ENCODE assay signal across 20 cellular contexts in the genomic region with DNA sequence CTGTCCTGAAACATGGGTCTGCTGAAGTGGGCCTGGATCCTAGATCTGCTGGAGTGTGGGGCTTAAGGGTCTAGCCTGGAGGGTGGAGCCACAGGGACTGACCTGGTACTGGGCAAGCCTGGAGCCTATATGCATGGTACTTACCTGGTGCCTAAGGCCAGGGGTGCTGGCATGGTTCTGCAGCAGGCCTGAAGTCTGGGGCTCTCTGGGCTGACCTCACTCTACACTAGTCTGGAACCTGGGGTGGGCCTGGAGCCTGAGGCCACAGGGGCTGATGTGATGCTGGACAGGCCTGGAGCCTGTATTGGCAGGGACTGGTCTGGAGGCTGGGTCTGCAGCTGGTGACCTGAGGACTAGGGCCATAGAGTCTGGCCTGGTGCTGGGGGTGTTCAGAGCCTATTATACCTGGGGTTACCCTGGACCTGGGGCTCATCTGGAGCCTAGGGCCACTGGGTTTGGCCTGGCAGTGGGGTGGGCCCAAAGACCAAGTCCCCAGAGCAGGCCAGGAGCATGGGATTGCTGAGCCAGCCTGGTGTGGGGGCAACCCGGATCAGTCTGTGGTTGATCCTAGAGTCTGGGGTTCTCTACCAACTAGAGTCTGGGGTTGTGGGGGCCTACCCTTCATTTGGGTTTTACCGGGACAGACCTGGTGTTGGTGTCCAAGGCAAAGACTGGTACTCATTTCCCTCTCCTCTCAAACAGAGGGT.
"Had no signal": no experiment of that assay in that cellular context is flagged by ENCODE, and none has a peak within 500 bp of the region (broad histone marks: within the 10 kb centered on the region; RNA-seq: fewer than 3 reads in every experiment).

No MANE protein-coding gene starts in this region.

- H3K27me3 ChIP-seq: cardiac muscle cell, heart right ventricle, neutrophil, sigmoid colon, tibial nerve, uterus had no signal

- H3K9ac ChIP-seq: parathyroid adenoma had no signal

- H3K4me3 ChIP-seq: cardiac muscle cell, heart right ventricle, lung, sigmoid colon, smooth muscle cell, tibial nerve, uterus had no signal

- H3K9me3 ChIP-seq: neutrophil, sigmoid colon, uterus had no signal

- H3K4me1 ChIP-seq: heart right ventricle, parathyroid adenoma, sigmoid colon, tibial nerve, uterus had no signal

- H3K36me3 ChIP-seq: cardiac muscle cell, heart right ventricle, neutrophil, sigmoid colon, tibial nerve, uterus had no signal

- DNase-seq: activated CD4-positive, alpha-beta memory T cell treated with anti-CD3 and anti-CD28 coated beads for 36 hours; activated CD4-positive, alpha-beta T cell treated with anti-CD3 and anti-CD28 coated beads for 48 hours; activated naive CD4-positive, alpha-beta T cell treated with Interleukin-2 at 50 U/mL for 16 hours; activated naive CD8-positive, alpha-beta T cell treated with anti-CD3 and anti-CD28 coated beads, Interleukin-2, amount 10 ng/mL, durations not matched to agents 7 days and 5 days; activated T-cell treated with anti-CD3 and anti-CD28 coated beads, Interleukin-2, amount 50 U/mL, for 48 hours; amygdala; heart right ventricle; islet precursor cell; sigmoid colon; stimulated activated CD4-positive, alpha-beta T cell treated with anti-CD3 and anti-CD28 coated beads, Interleukin-15, amount 100 ng/mL, for 24 hours; stimulated activated CD4-positive, alpha-beta T cell treated with anti-CD3 and anti-CD28 coated beads, Interleukin-2, amount 100 ng/mL, for 48 hours; T1000; uterus had no signal

- H3K27ac ChIP-seq: cardiac muscle cell, epithelial cell of prostate, heart right ventricle, neutrophil, parathyroid adenoma, sigmoid colon, tibial nerve, uterus had no signal
